Comparison of ENCODE assay signal across 8 cellular contexts in genomic region chr7:5693529-5693928, GRCh38.
DNase-seq lines count a peak whose midpoint lies in the region; ATAC-seq and TF ChIP-seq lines count a peak whose summit lies in the region.

No MANE protein-coding gene starts in this region.

- H3K4me3 ChIP-seq in sigmoid colon = peak overlapping the region; percentile 5 to 60 (median 28)

- WGBS in sigmoid colon, 2 donors = 41 to 59% methylated on average over 4 of the region's 4 CpGs

- peak overlapping the region in 1 of 5 donors; percentile 22 for H3K4me3 Mint-ChIP-seq in immature natural killer cell

- no peaks in the 10 kb centered on the region for H3K9me3 Mint-ChIP-seq in immature natural killer cell

- H3K27ac Mint-ChIP-seq in immature natural killer cell = no peak overlapping the region

- in situ Hi-C loops in ACHN (cut with HindIII; ENCODE audit: low pct_ligation_motif_present, low pct_unique_long_range_greater_than_20kb, low sequenced_read_pairs) = no loop called here

- peak overlapping the region; percentile 10 for H3K27ac ChIP-seq in foreskin keratinocyte
- peak overlapping the region; percentile 93 to 99 (median 94) for H3K27ac ChIP-seq in sigmoid colon

- intact Hi-C loops in sigmoid colon (cut with DNase I) = loop anchor here (5.0 to 10.0 kb wide), 2 partner anchors 271 to 339 kb away; partner anchors contain the start of gene TNRC18

- H3K27me3 ChIP-seq in foreskin keratinocyte (no peaks in the 10 kb centered on the region), sigmoid colon (no peaks in the 10 kb centered on the region)

- no peaks in the 10 kb centered on the region for H3K36me3 ChIP-seq in sigmoid colon

- peaks cover 24% of the 10 kb centered on the region for H3K4me1 ChIP-seq in foreskin keratinocyte
- peaks cover 0 to 100% (median 95%) of the 10 kb centered on the region in 4 donors for H3K4me1 ChIP-seq in sigmoid colon

- TF ChIP-seq EP300 in sigmoid colon (IDR thresholded peaks at IDR 0.05) = peak in 2 of 4 donors; percentile 46 to 47

- ATAC-seq in HG03108 (IDR thresholded peaks at IDR 0.05; ENCODE audit: unreplicated experiment) (peak; percentile 59), foreskin keratinocyte (no peak)

- H3K9me3 ChIP-seq in sigmoid colon = no peaks in the 10 kb centered on the region

- TF ChIP-seq POLR2A in GM18526 (IDR thresholded peaks at IDR 0.05; ENCODE audit: extremely low read depth, insufficient read length) (peak; percentile 37), sigmoid colon (IDR thresholded peaks at IDR 0.05) (peak in 1 of 2 donors; percentile 20)

- TF ChIP-seq CTCF in foreskin keratinocyte (conservative IDR thresholded peaks at IDR 0.05) (no peak), sigmoid colon (IDR thresholded peaks at IDR 0.05) (no peak)

- H3K27me3 Mint-ChIP-seq in immature natural killer cell (ENCODE audit: low read depth in 3 of 3) = peaks cover 0 to 7% (median 3%) of the 10 kb centered on the region in 3 donors

- H3K36me3 Mint-ChIP-seq in immature natural killer cell = peaks cover 8 to 14% (median 8%) of the 10 kb centered on the region in 3 donors

- DNase-seq in ACHN = peak; percentile 50
- DNase-seq in UCSD-AML1 (lab: John Stamatoyannopoulos, UW; ENCODE audit: unreplicated experiment) = peak; percentile 31
- peak in 1 of 2 donors; percentile 45 for DNase-seq in foreskin keratinocyte
- DNase-seq in sigmoid colon = peak; percentile 82
- DNase-seq in immature natural killer cell = no peak
- no peak for DNase-seq in NCI-H2171 treated with DMSO at 0.1 percent for 48 hours (lab: John Stamatoyannopoulos, UW)

- H3K4me1 Mint-ChIP-seq in immature natural killer cell = peaks cover 47 to 73% of the 10 kb centered on the region in 2 donors

Comparison
In these comparisons a context has a peak if more than half of its experiments do, and no peak if none do; other contexts are left out.
1. DNase-seq: peak in ACHN (single experiment), UCSD-AML1 (single experiment) and sigmoid colon (single experiment); none in immature natural killer cell (0 of 3) and NCI-H2171 treated with DMSO at 0.1 percent for 48 hours (single experiment).